Comparison of ENCODE assay signal across 14 cellular contexts in the genomic region with DNA sequence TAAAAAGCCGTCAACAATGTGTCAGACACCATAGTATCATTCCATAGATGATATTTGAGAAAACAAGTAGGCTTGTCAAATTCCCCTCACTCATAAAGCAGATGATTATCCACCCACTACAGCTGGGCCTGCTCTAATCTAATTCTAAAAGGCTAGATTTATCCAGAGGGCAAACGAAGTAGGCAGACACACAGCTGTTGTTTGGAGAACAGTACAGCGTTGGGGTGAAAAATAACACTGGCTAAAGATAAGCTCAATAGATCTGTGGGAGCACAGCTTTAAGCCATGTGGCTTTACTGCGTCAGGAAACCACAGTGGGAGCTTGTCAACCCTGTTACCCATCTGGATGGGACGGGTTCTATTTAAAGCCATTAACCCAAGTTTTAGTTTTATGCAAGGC. TPM values are rescaled to one million over a fixed set of nuclear protein-coding genes. Genes with fewer than 3 reads are reported as not detected.
DNase-seq lines count a peak whose midpoint lies in the region; ATAC-seq and TF ChIP-seq lines count a peak whose summit lies in the region.
"Had no signal": no experiment of that assay in that cellular context is flagged by ENCODE, and none has a peak within 500 bp of the region (broad histone marks: within the 10 kb centered on the region; RNA-seq: fewer than 3 reads in every experiment).

No MANE protein-coding gene starts in this region.

- no peaks in the 10 kb centered on the region for H3K27me3 ChIP-seq in GM23338 (ENCODE audit: insufficient read depth)

- H3K36me3 Mint-ChIP-seq in GM23338 (ENCODE audit: low read depth) (no peaks in the 10 kb centered on the region), progenitor cell of endocrine pancreas (ENCODE audit: insufficient read depth) (no peaks in the 10 kb centered on the region)
- H3K36me3 Mint-ChIP-seq: naive B cell had no signal

- DNase-seq in GM23338 (ENCODE audit: low spot score) (no peak), NCI-H524 (lab: John Stamatoyannopoulos, UW) (peak; percentile 82 to 95), choroid plexus epithelial cell (ENCODE audit: low read depth) (peak; percentile 86), progenitor cell of endocrine pancreas (ENCODE audit: low spot score, unreplicated experiment) (no peak)
- DNase-seq in stimulated activated CD4-positive, alpha-beta T cell treated with anti-CD3 and anti-CD28 coated beads, Interleukin-15, amount 100 ng/mL, for 24 hours = no peak
- DNase-seq in stimulated activated CD4-positive, alpha-beta T cell treated with anti-CD3 and anti-CD28 coated beads, Interleukin-1b, Interleukin-23, amount 100 ng/mL, for 48 hours = no peak
- DNase-seq: activated CD4-positive, alpha-beta T cell treated with anti-CD3 and anti-CD28 coated beads for 1 hour; activated naive CD4-positive, alpha-beta T cell treated with anti-CD3 and anti-CD28 coated beads for 36 hours; naive B cell; NCI-H1436 treated with DMSO at 0.1 percent for 48 hours; NCI-H510A had no signal

- H3K4me3 Mint-ChIP-seq in GM23338 (no peak overlapping the region), progenitor cell of endocrine pancreas (ENCODE audit: low read depth) (no peak overlapping the region)
- H3K4me3 Mint-ChIP-seq: activated naive CD4-positive, alpha-beta T cell treated with anti-CD3 and anti-CD28 coated beads for 36 hours; naive B cell had no signal

- H2AFZ ChIP-seq in GM23338 = peak overlapping the region; percentile 83

- H3K27ac ChIP-seq in GM23338 (ENCODE audit: low read depth) = no peak overlapping the region

- H3K4me2 ChIP-seq in GM23338 = no peak overlapping the region

- no peaks in the 10 kb centered on the region for H3K79me2 ChIP-seq in GM23338 (replicated peaks; ENCODE audit: insufficient read depth)

- H3K4me3 ChIP-seq in GM23338 (no peak overlapping the region), choroid plexus epithelial cell (ENCODE audit: low read depth, low read length) (no peak overlapping the region)

- TF ChIP-seq CTCF in GM23338 (conservative IDR thresholded peaks at IDR 0.05; ENCODE audit: low read depth in 2 of 2) (no peak), choroid plexus epithelial cell (conservative IDR thresholded peaks at IDR 0.05; ENCODE audit: low read depth, low read length) (no peak), progenitor cell of endocrine pancreas (IDR thresholded peaks at IDR 0.05; ENCODE audit: unreplicated experiment) (no peak)

- ATAC-seq in GM23338 (no peak), HG03095 (IDR thresholded peaks at IDR 0.05; ENCODE audit: unreplicated experiment) (no peak)
- ATAC-seq: left lobe of liver had no signal

- H3K27ac Mint-ChIP-seq in GM23338 (no peak overlapping the region), progenitor cell of endocrine pancreas (peak overlapping the region; percentile 77)
- H3K27ac Mint-ChIP-seq: activated naive CD4-positive, alpha-beta T cell treated with anti-CD3 and anti-CD28 coated beads for 36 hours had no signal

- H3K9me3 Mint-ChIP-seq in GM23338 (no peaks in the 10 kb centered on the region), progenitor cell of endocrine pancreas (ENCODE audit: low read depth) (no peaks in the 10 kb centered on the region)
- H3K9me3 Mint-ChIP-seq: activated naive CD4-positive, alpha-beta T cell treated with anti-CD3 and anti-CD28 coated beads for 36 hours had no signal

- no peaks in the 10 kb centered on the region for H3K36me3 ChIP-seq in GM23338 (ENCODE audit: insufficient read depth)

- H3K4me1 Mint-ChIP-seq in GM23338 = no peaks in the 10 kb centered on the region
- H3K4me1 Mint-ChIP-seq in progenitor cell of endocrine pancreas (ENCODE audit: low read depth) = peaks cover 25% of the 10 kb centered on the region

- no peaks in the 10 kb centered on the region for H3K27me3 Mint-ChIP-seq in GM23338 (ENCODE audit: insufficient read depth, low read depth, poor library complexity)
- no peaks in the 10 kb centered on the region for H3K27me3 Mint-ChIP-seq in progenitor cell of endocrine pancreas
- H3K27me3 Mint-ChIP-seq: naive B cell had no signal

- no peaks in the 10 kb centered on the region; the same call in none of the 2 replicates for H3K9me2 ChIP-seq in GM23338 (ENCODE audit: insufficient read depth)

- no peaks in the 10 kb centered on the region for H3K4me1 ChIP-seq in GM23338 (ENCODE audit: insufficient read depth)

- H4K20me1 ChIP-seq in GM23338 (replicated peaks; ENCODE audit: insufficient read depth) = no peaks in the 10 kb centered on the region

- no peaks in the 10 kb centered on the region for H3F3A ChIP-seq in GM23338 (replicated peaks; ENCODE audit: low read depth)

TF ChIP-seq in GM23338, 12 proteins besides CTCF, POLR2A, EP300 and RAD21 (continues in another document):
- TF ChIP-seq POLR2AphosphoS5 (IDR thresholded peaks at IDR 0.05; ENCODE audit: low read depth) = no peak
- no peak for TF ChIP-seq JUNB (IDR thresholded peaks at IDR 0.05; ENCODE audit: unreplicated experiment)
- no peak for TF ChIP-seq EZH2phosphoT487 (IDR thresholded peaks at IDR 0.05; ENCODE audit: unreplicated experiment)
- TF ChIP-seq, protein P1, sequence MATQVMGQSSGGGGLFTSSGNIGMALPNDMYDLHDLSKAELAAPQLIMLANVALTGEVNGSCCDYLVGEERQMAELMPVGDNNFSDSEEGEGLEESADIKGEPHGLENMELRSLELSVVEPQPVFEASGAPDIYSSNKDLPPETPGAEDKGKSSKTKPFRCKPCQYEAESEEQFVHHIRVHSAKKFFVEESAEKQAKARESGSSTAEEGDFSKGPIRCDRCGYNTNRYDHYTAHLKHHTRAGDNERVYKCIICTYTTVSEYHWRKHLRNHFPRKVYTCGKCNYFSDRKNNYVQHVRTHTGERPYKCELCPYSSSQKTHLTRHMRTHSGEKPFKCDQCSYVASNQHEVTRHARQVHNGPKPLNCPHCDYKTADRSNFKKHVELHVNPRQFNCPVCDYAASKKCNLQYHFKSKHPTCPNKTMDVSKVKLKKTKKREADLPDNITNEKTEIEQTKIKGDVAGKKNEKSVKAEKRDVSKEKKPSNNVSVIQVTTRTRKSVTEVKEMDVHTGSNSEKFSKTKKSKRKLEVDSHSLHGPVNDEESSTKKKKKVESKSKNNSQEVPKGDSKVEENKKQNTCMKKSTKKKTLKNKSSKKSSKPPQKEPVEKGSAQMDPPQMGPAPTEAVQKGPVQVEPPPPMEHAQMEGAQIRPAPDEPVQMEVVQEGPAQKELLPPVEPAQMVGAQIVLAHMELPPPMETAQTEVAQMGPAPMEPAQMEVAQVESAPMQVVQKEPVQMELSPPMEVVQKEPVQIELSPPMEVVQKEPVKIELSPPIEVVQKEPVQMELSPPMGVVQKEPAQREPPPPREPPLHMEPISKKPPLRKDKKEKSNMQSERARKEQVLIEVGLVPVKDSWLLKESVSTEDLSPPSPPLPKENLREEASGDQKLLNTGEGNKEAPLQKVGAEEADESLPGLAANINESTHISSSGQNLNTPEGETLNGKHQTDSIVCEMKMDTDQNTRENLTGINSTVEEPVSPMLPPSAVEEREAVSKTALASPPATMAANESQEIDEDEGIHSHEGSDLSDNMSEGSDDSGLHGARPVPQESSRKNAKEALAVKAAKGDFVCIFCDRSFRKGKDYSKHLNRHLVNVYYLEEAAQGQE (IDR thresholded peaks at IDR 0.05; ENCODE audit: unreplicated experiment) = no peak

RNA-seq across cellular contexts. Expression of gene COBLL1, which starts 48.9 kb away (rescaled TPM):
- 7.4 and 13.7 TPM in 2 replicates for total RNA-seq in GM23338 (2014; rRNA removed; shearing (Covaris generic))
- 2.0 and 2.9 TPM in 2 replicates for polyA plus RNA-seq in GM23338 (2016; fragmentation: Nextera tagmentation; extraction: Ambion mirVana)
- total RNA-seq in progenitor cell of endocrine pancreas = 69.7 and 80.9 TPM in 2 replicates
- total RNA-seq: activated naive CD4-positive, alpha-beta T cell treated with anti-CD3 and anti-CD28 coated beads for 36 hours; T-helper 1 cell treated with Interleukin-12 subunit alpha and Interleukin-12 subunit beta and Interleukin-4 antibody, amounts not matched to agents 30 ng/mL and 1 ng/mL, for 36 hours had no signal

Comparison
In these comparisons a context has a peak if more than half of its experiments do, and no peak if none do; other contexts are left out.
1. DNase-seq: peak in NCI-H524 (2 of 2) and choroid plexus epithelial cell (single experiment); none in GM23338 (single experiment), progenitor cell of endocrine pancreas (single experiment), stimulated activated CD4-positive, alpha-beta T cell treated with anti-CD3 and anti-CD28 coated beads, Interleukin-15, amount 100 ng/mL, for 24 hours (single experiment) and stimulated activated CD4-positive, alpha-beta T cell treated with anti-CD3 and anti-CD28 coated beads, Interleukin-1b, Interleukin-23, amount 100 ng/mL, for 48 hours (single experiment).